Comparison of ENCODE assay signal across 1 cellular context in genomic region chr17:2685696-2686095, GRCh38.
TF ChIP-seq lines count a peak whose summit lies in the region.

No MANE protein-coding gene starts in this region.

TF ChIP-seq in GM23338, 12 proteins besides CTCF, POLR2A, EP300 and RAD21 (continued from another document):
- TF ChIP-seq JUNB (IDR thresholded peaks at IDR 0.05; ENCODE audit: unreplicated experiment), result no peak
- no peak for TF ChIP-seq ZNF114 (CRISPR knock-in tag; IDR thresholded peaks at IDR 0.05)
- TF ChIP-seq EZH2phosphoT487 (IDR thresholded peaks at IDR 0.05; ENCODE audit: unreplicated experiment), result no peak
- no peak for TF ChIP-seq CREB1 (CRISPR knock-in tag; IDR thresholded peaks at IDR 0.05; ENCODE audit: low read depth)
- TF ChIP-seq, protein P1, sequence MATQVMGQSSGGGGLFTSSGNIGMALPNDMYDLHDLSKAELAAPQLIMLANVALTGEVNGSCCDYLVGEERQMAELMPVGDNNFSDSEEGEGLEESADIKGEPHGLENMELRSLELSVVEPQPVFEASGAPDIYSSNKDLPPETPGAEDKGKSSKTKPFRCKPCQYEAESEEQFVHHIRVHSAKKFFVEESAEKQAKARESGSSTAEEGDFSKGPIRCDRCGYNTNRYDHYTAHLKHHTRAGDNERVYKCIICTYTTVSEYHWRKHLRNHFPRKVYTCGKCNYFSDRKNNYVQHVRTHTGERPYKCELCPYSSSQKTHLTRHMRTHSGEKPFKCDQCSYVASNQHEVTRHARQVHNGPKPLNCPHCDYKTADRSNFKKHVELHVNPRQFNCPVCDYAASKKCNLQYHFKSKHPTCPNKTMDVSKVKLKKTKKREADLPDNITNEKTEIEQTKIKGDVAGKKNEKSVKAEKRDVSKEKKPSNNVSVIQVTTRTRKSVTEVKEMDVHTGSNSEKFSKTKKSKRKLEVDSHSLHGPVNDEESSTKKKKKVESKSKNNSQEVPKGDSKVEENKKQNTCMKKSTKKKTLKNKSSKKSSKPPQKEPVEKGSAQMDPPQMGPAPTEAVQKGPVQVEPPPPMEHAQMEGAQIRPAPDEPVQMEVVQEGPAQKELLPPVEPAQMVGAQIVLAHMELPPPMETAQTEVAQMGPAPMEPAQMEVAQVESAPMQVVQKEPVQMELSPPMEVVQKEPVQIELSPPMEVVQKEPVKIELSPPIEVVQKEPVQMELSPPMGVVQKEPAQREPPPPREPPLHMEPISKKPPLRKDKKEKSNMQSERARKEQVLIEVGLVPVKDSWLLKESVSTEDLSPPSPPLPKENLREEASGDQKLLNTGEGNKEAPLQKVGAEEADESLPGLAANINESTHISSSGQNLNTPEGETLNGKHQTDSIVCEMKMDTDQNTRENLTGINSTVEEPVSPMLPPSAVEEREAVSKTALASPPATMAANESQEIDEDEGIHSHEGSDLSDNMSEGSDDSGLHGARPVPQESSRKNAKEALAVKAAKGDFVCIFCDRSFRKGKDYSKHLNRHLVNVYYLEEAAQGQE (IDR thresholded peaks at IDR 0.05; ENCODE audit: unreplicated experiment), result no peak
- no peak for TF ChIP-seq POLR2AphosphoS5 (IDR thresholded peaks at IDR 0.05; ENCODE audit: low read depth)
- no peak for TF ChIP-seq EZH2 (IDR thresholded peaks at IDR 0.05; ENCODE audit: low read depth, unreplicated experiment)
- TF ChIP-seq ETS1 (IDR thresholded peaks at IDR 0.05), result no peak
- TF ChIP-seq ZNF331 (CRISPR knock-in tag; IDR thresholded peaks at IDR 0.05; ENCODE audit: low read depth), result no peak
- no peak for TF ChIP-seq STAT1 (IDR thresholded peaks at IDR 0.05; ENCODE audit: unreplicated experiment)
- TF ChIP-seq NANOG (IDR thresholded peaks at IDR 0.05; ENCODE audit: borderline replicate concordance), result no peak
